21 cellular contexts compared by ENCODE assay signal in the genomic region with DNA sequence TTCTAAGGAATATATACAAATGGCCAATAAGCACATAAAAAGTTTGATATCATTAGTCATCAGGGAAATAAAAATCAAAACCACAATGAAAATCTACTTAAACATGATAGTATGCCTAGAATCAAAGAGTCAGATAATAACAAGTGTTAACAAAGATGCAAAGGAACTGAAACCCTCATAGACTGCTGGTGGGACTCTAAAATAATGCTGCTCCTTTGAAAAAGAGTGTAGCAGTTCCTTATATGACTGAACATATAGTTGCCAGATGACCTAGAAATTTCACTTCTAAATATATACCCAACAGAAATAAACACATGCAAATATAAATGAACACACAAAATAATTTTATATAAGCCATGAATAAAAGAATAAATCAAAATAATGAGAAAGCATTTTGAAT.
A peak's percentile ranks its signal among the peaks of the same experiment; 100 is the strongest.
DNase-seq lines count a peak whose midpoint lies in the region; ATAC-seq, FAIRE-seq and TF ChIP-seq lines count a peak whose summit lies in the region.
"Had no signal": no experiment of that assay in that cellular context is flagged by ENCODE, and none has a peak within 500 bp of the region (broad histone marks: within the 10 kb centered on the region; RNA-seq: fewer than 3 reads in every experiment).

No MANE protein-coding gene starts in this region.

- H3K4me1 ChIP-seq in tibial nerve, result no peaks in the 10 kb centered on the region
- H3K4me1 ChIP-seq: HAP-1 had no signal

- POLR2A ChIA-PET in naive thymus-derived CD8-positive, alpha-beta T cell (lab: Charles Lee), result no interaction called here

- ATAC-seq in GM18909 (IDR thresholded peaks at IDR 0.05; ENCODE audit: poor library complexity, unreplicated experiment) (peak; percentile 79), GM21619 (IDR thresholded peaks at IDR 0.05; ENCODE audit: unreplicated experiment) (peak; percentile 79), HG03175 (IDR thresholded peaks at IDR 0.05; ENCODE audit: unreplicated experiment) (peak; percentile 76)
- ATAC-seq in naive thymus-derived CD8-positive, alpha-beta T cell, result no peak
- ATAC-seq: K562, right cardiac atrium had no signal

- no peaks in the 10 kb centered on the region for H3K36me3 Mint-ChIP-seq in naive thymus-derived CD8-positive, alpha-beta T cell
- H3K36me3 Mint-ChIP-seq: activated CD4-positive, alpha-beta memory T cell treated with anti-CD3 and anti-CD28 coated beads for 36 hours; CD14-positive monocyte; immature natural killer cell had no signal

- no peak for TF ChIP-seq EP300 in tibial nerve (IDR thresholded peaks at IDR 0.05)

- H3K36me3 ChIP-seq in tibial nerve, result no peaks in the 10 kb centered on the region
- H3K36me3 ChIP-seq: HAP-1 had no signal

- no peak for DNase-seq in tibial nerve (ENCODE audit: low spot score in 2 of 2)
- no peak for DNase-seq in activated CD8-positive, alpha-beta memory T cell treated with anti-CD3 and anti-CD28 coated beads for 24 hours
- no peak for DNase-seq in naive thymus-derived CD8-positive, alpha-beta T cell
- DNase-seq in COR-L47 (lab: John Stamatoyannopoulos, UW), result no peak
- DNase-seq: activated CD4-positive, alpha-beta memory T cell treated with anti-CD3 and anti-CD28 coated beads for 36 hours; immature natural killer cell; NCI-H187; NCI-H524 treated with DMSO at 0.1 percent for 48 hours; nephron progenitor cell; PC-9; right cardiac atrium; SK-N-SH; stimulated activated CD4-positive, alpha-beta T cell treated with anti-CD3 and anti-CD28 coated beads, Interleukin-2, amount 100 ng/mL, for 24 hours had no signal

- no peak overlapping the region for H3K27ac Mint-ChIP-seq in naive thymus-derived CD8-positive, alpha-beta T cell
- H3K27ac Mint-ChIP-seq: activated CD4-positive, alpha-beta memory T cell treated with anti-CD3 and anti-CD28 coated beads for 36 hours; CD14-positive monocyte; immature natural killer cell; nephron progenitor cell had no signal

- H3K27ac ChIP-seq in tibial nerve, result no peak overlapping the region
- H3K27ac ChIP-seq: 22Rv1, PC-9 had no signal

- H3K4me3 Mint-ChIP-seq in naive thymus-derived CD8-positive, alpha-beta T cell, result no peak overlapping the region
- H3K4me3 Mint-ChIP-seq: activated CD4-positive, alpha-beta memory T cell treated with anti-CD3 and anti-CD28 coated beads for 36 hours; CD14-positive monocyte; immature natural killer cell; nephron progenitor cell had no signal

- peak; percentile 78 for FAIRE-seq in A204.1 (lab: Jason Lieb, UNC)
- FAIRE-seq: K562 had no signal

- no peaks in the 10 kb centered on the region for H3K9me3 ChIP-seq in tibial nerve
- H3K9me3 ChIP-seq: HAP-1, SK-N-SH had no signal

- H3K27me3 ChIP-seq in tibial nerve, result no peaks in the 10 kb centered on the region

- H3K4me3 ChIP-seq in tibial nerve, result no peak overlapping the region
- H3K4me3 ChIP-seq: HAP-1, K562, PC-9 had no signal

- H3K9me3 Mint-ChIP-seq in naive thymus-derived CD8-positive, alpha-beta T cell, result peaks cover 0 to 3% (median 0%) of the 10 kb centered on the region in 9 donors
- H3K9me3 Mint-ChIP-seq: activated CD4-positive, alpha-beta memory T cell treated with anti-CD3 and anti-CD28 coated beads for 36 hours; nephron progenitor cell had no signal

- no peaks in the 10 kb centered on the region for H3K4me1 Mint-ChIP-seq in naive thymus-derived CD8-positive, alpha-beta T cell
- H3K4me1 Mint-ChIP-seq: CD14-positive monocyte, immature natural killer cell, nephron progenitor cell had no signal

- TF ChIP-seq POLR2A in tibial nerve (IDR thresholded peaks at IDR 0.05), result no peak

- no peaks in the 10 kb centered on the region for H3K27me3 Mint-ChIP-seq in naive thymus-derived CD8-positive, alpha-beta T cell
- H3K27me3 Mint-ChIP-seq: activated CD4-positive, alpha-beta memory T cell treated with anti-CD3 and anti-CD28 coated beads for 36 hours had no signal

- no peak for TF ChIP-seq CTCF in tibial nerve (IDR thresholded peaks at IDR 0.05)

Comparison
In these comparisons a context has a peak if more than half of its experiments do, and no peak if none do; other contexts are left out.
1. ATAC-seq: peak in GM18909 (single experiment), GM21619 (single experiment) and HG03175 (single experiment); none in naive thymus-derived CD8-positive, alpha-beta T cell (0 of 2).